8 cellular contexts compared by ENCODE assay signal in genomic region chr14:52694761-52695480, GRCh38. TPM values are rescaled to one million over a fixed set of nuclear protein-coding genes. Genes with fewer than 3 reads are reported as not detected.
A peak's percentile ranks its signal among the peaks of the same experiment; 100 is the strongest.
DNase-seq lines count a peak whose midpoint lies in the region; ATAC-seq, FAIRE-seq and TF ChIP-seq lines count a peak whose summit lies in the region.

No MANE protein-coding gene starts in this region.

- no TSS peak for BruUV-seq in K562 (replicated peaks; lab: Mats Ljungman, UMichigan)

- FAIRE-seq in K562 (lab: Jason Lieb, UNC): peak; percentile 78

- peaks cover 54% of the 10 kb centered on the region for H3K79me2 ChIP-seq in K562 (ENCODE audit: control insufficient read depth, insufficient read depth, low read length)

- peak overlapping the region; percentile 94 for H3K4me2 ChIP-seq in K562 (ENCODE audit: insufficient read depth, low read length)

- peak overlapping the region; percentile 76 to 98 for H3K9ac ChIP-seq in K562 (ENCODE audit: insufficient read depth in 1 of 2, low read depth in 2 of 2, low read length in 2 of 2)

- peak overlapping the region; percentile 92 to 97 (median 95) for H3K27ac Mint-ChIP-seq in immature natural killer cell

- peaks cover 0 to 10% (median 2%) of the 10 kb centered on the region in 3 donors for H3K27me3 Mint-ChIP-seq in immature natural killer cell (ENCODE audit: low read depth in 3 of 3)

- H3K9me1 ChIP-seq in K562 (ENCODE audit: control insufficient read depth, insufficient read depth, low read length): no peaks in the 10 kb centered on the region

- H3K4me1 Mint-ChIP-seq in immature natural killer cell: peaks cover 23 to 50% of the 10 kb centered on the region in 2 donors

- H3K4me3 ChIP-seq in GM12875 (ENCODE audit: low read depth, low read length) (peak overlapping the region; percentile 84), MG63 (peak overlapping the region; percentile 79), K562 (peak overlapping the region; percentile 82)

- CTCF ChIA-PET in K562 (lab: Yijun Ruan, JAX; ENCODE audit: low intra/inter-chr PET ratio): no interaction called here

- no peak for TF ChIP-seq POLR2A in K562 (conservative IDR thresholded peaks at IDR 0.05)

- WGBS in K562 (ENCODE audit: insufficient coverage, low coverage, missing lambda C conversion rate): 2% methylated on average over 32 of the region's 46 CpGs

- peak; percentile 31 for DNase-seq in HCEC 1CT
- DNase-seq in MG63: peak; percentile 28
- peak; percentile 44 for DNase-seq in T-helper 22 cell (ENCODE audit: low read depth)
- DNase-seq in K562 (ENCODE audit: extremely low read depth in 1 of 4, low spot score in 3 of 4): peak; percentile 11 to 60 (median 14)
- DNase-seq in immature natural killer cell: peak; percentile 59 to 62 (median 60)
- peak; percentile 41 to 47 (median 44) for DNase-seq in stimulated activated CD4-positive, alpha-beta T cell treated with anti-CD3 and anti-CD28 coated beads, Interleukin-12 subunit alpha, Interleukin-12 subunit beta, amount 100 ng/mL, for 48 hours (ENCODE audit: low read depth in 2 of 3, low spot score in 1 of 3)
- DNase-seq in 8988T: no peak

- TF ChIP-seq CTCF in GM12875 (IDR thresholded peaks at IDR 0.05; ENCODE audit: borderline replicate concordance, insufficient read depth, low read depth, low read length): no peak
- TF ChIP-seq CTCF in K562 (IDR thresholded peaks at IDR 0.05 in 2 of 3, conservative IDR thresholded peaks at IDR 0.05 in 1 of 3; ENCODE audit: insufficient read depth in 2 of 3, low read depth in 1 of 3, low read length in 3 of 3): no peak

- peak overlapping the region; percentile 97 to 100 (median 98) for H3K4me3 Mint-ChIP-seq in immature natural killer cell

- H4K20me1 ChIP-seq in K562 (replicated peaks; ENCODE audit: control insufficient read depth, insufficient read depth, low read length): peaks cover 10% of the 10 kb centered on the region

- intact Hi-C loops in K562 (cut with micrococcal nuclease): loop anchor here (5.0 kb wide), 1 partner anchor 143 kb away; the partner anchor contains the start of genes GPR137C and TXNDC16

- H3K9me3 Mint-ChIP-seq in immature natural killer cell: no peaks in the 10 kb centered on the region

- H3K4me1 ChIP-seq in K562 (replicated peaks in 1 of 2; ENCODE audit: control insufficient read depth in 2 of 2, insufficient read depth in 2 of 2, low read length in 2 of 2): peaks cover 9 to 15% of the 10 kb centered on the region in 2 experiments; a peak in 4 of 5 replicates

- H3K36me3 ChIP-seq in MG63: no peaks in the 10 kb centered on the region
- H3K36me3 ChIP-seq in K562 (ENCODE audit: control insufficient read depth, insufficient read depth, low read length): 0 out of 3 replicates have a peak, but pooled peaks cover 2% of the 10 kb centered on the region

- POLR2A ChIA-PET in K562 (lab: Yijun Ruan, JAX): interaction anchor here (0.7 to 1.3 kb wide), 2 partner anchors 13 to 21 kb away, joined by 3 to 5 read pairs; partner anchors contain the start of gene PSMC6

- TF ChIP-seq EP300 in K562 (IDR thresholded peaks at IDR 0.05; ENCODE audit: low read length): no peak

- in situ Hi-C loops in K562 (cut with MboI): no loop called here

- no peaks in the 10 kb centered on the region for H3K36me3 Mint-ChIP-seq in immature natural killer cell

- H2AFZ ChIP-seq in K562 (ENCODE audit: low read depth, low read length): peak overlapping the region; percentile 88

- H3K27me3 ChIP-seq in MG63 (no peaks in the 10 kb centered on the region), K562 (ENCODE audit: control insufficient read depth in 2 of 2, insufficient read depth in 2 of 2, low read length in 2 of 2) (no peaks in the 10 kb centered on the region)

- peak; percentile 73 for ATAC-seq in K562

- peak overlapping the region; percentile 85 for H3K27ac ChIP-seq in K562 (ENCODE audit: extremely low read depth, low read depth, low read length)

- H3K9me3 ChIP-seq in MG63 (no peaks in the 10 kb centered on the region), K562 (replicated peaks; ENCODE audit: control insufficient read depth, insufficient read depth, low read depth, low read length) (no peaks in the 10 kb centered on the region)

- TF ChIP-seq RAD21 in K562 (CRISPR knock-in tag; conservative IDR thresholded peaks at IDR 0.05 in 1 of 2, IDR thresholded peaks at IDR 0.05 in 1 of 2): no peak

TF ChIP-seq in K562, 482 proteins besides CTCF, POLR2A, EP300 and RAD21 (continues in another document):
- no peak for TF ChIP-seq ID3 (CRISPR knock-in tag; IDR thresholded peaks at IDR 0.05)
- 0 out of 2 replicates have a peak, but pooled peaks have one; percentile 42 for TF ChIP-seq ID3 (tag; IDR thresholded peaks at IDR 0.05)
- peak; percentile 91; the same call in 1 of the 2 replicates for TF ChIP-seq ZFX (CRISPR knock-in tag; IDR thresholded peaks at IDR 0.05)
- TF ChIP-seq RB1 (IDR thresholded peaks at IDR 0.05; ENCODE audit: low read depth): no peak
- TF ChIP-seq ZNF347 (CRISPR knock-in tag; IDR thresholded peaks at IDR 0.05; ENCODE audit: low read depth): no peak

RNA-seq across cellular contexts. Expression of gene ERO1A, which starts 0.4 kb away (rescaled TPM):
- 42.8 and 43.4 TPM in 2 replicates for total RNA-seq in MG63 (2014; rRNA removed; shearing (Covaris generic); ENCODE audit: low replicate concordance)
- 44.4 and 105 TPM in 2 replicates for total RNA-seq in K562 (2011; cell fraction: chromatin; rRNA removed; ENCODE audit: low replicate concordance)
- total RNA-seq in K562 (2011; cell fraction: nucleolus; rRNA removed): 25.5 and 28.2 TPM in 2 replicates
- 50.2 and 68.8 TPM in 2 replicates for total RNA-seq in K562 (2011; cell fraction: nucleoplasm; rRNA removed)
- total RNA-seq in K562 (2014; rRNA removed): 27.6 and 31.8 TPM in 2 replicates
- 30.9 and 33.5 TPM in 2 replicates for total RNA-seq in K562 (2014; rRNA removed; fragmentation: Illumina TruSeq; extraction: Trizol)
- 33.9 and 37.1 TPM in 2 replicates for total RNA-seq in K562 (2015; rRNA removed; fragmentation: Illumina TruSeq; extraction: Trizol)
- total RNA-seq in K562 (2021): 41.4 and 46.2 TPM in 2 replicates
- polyA plus RNA-seq in K562 (2011; rRNA removed): 40.9 and 44.6 TPM in 2 replicates
- polyA plus RNA-seq in K562 (2011; cell fraction: cytosol; rRNA removed): 14.1 and 25.6 TPM in 2 replicates
- polyA plus RNA-seq in K562 (2011; cell fraction: nucleus; rRNA removed): 7.9 and 12.7 TPM in 2 replicates
- polyA plus RNA-seq in K562 (2012): 17.0 and 18.1 TPM in 2 replicates
- polyA plus RNA-seq in K562 (2014; fragmentation: Illumina TruSeq; extraction: Trizol): 19.9 and 25.1 TPM in 2 replicates
- polyA plus RNA-seq in K562 (2014; fragmentation: Nextera tagmentation; extraction: Ambion mirVana): 10 to 100 TPM; 11.0 to 22.3 TPM
- 23.9 and 27.2 TPM in 2 replicates for polyA plus RNA-seq in K562 (2014; rRNA removed)
- polyA minus RNA-seq in K562 (2011; rRNA and poly(A)+ RNA removed): 45.9 and 55.6 TPM in 2 replicates
- polyA minus RNA-seq in K562 (2011; cell fraction: cytosol; rRNA and poly(A)+ RNA removed): 19.6 and 35.3 TPM in 2 replicates
- polyA minus RNA-seq in K562 (2011; cell fraction: nucleus; rRNA and poly(A)+ RNA removed): 10.8 and 17.7 TPM in 2 replicates
- polyA plus RNA-seq in immature natural killer cell: 10 to 100 TPM; 19.3 to 25.8 (median 25.1) TPM

RNA-seq across cellular contexts. Expression of gene PSMC6, which starts 12.1 kb away (rescaled TPM):
- total RNA-seq in MG63 (2014; rRNA removed; shearing (Covaris generic); ENCODE audit: low replicate concordance): 116 and 135 TPM in 2 replicates
- 73.2 and 194 TPM in 2 replicates for total RNA-seq in K562 (2011; cell fraction: chromatin; rRNA removed; ENCODE audit: low replicate concordance)
- 41.5 and 55.9 TPM in 2 replicates for total RNA-seq in K562 (2011; cell fraction: nucleolus; rRNA removed)
- 90.8 and 128 TPM in 2 replicates for total RNA-seq in K562 (2011; cell fraction: nucleoplasm; rRNA removed)
- 106 and 130 TPM in 2 replicates for total RNA-seq in K562 (2014; rRNA removed)
- 182 and 213 TPM in 2 replicates for total RNA-seq in K562 (2014; rRNA removed; fragmentation: Illumina TruSeq; extraction: Trizol)
- 204 and 218 TPM in 2 replicates for total RNA-seq in K562 (2015; rRNA removed; fragmentation: Illumina TruSeq; extraction: Trizol)
- 85.9 and 91.4 TPM in 2 replicates for total RNA-seq in K562 (2021)
- 110 and 165 TPM in 2 replicates for polyA plus RNA-seq in K562 (2011; rRNA removed)
- 18.4 and 48.7 TPM in 2 replicates for polyA plus RNA-seq in K562 (2011; cell fraction: cytosol; rRNA removed)
- polyA plus RNA-seq in K562 (2011; cell fraction: nucleus; rRNA removed): 40.3 and 61.3 TPM in 2 replicates
- polyA plus RNA-seq in K562 (2012): 67.7 and 85.2 TPM in 2 replicates
- polyA plus RNA-seq in K562 (2014; fragmentation: Illumina TruSeq; extraction: Trizol): 180 and 209 TPM in 2 replicates
- polyA plus RNA-seq in K562 (2014; fragmentation: Nextera tagmentation; extraction: Ambion mirVana): 100 to 1,000 TPM; 214 to 224 TPM
- polyA plus RNA-seq in K562 (2014; rRNA removed): 138 and 153 TPM in 2 replicates
- polyA minus RNA-seq in K562 (2011; rRNA and poly(A)+ RNA removed): 149 and 164 TPM in 2 replicates
- 44.8 and 53.0 TPM in 2 replicates for polyA minus RNA-seq in K562 (2011; cell fraction: cytosol; rRNA and poly(A)+ RNA removed)
- polyA minus RNA-seq in K562 (2011; cell fraction: nucleus; rRNA and poly(A)+ RNA removed): 52.0 and 99.1 TPM in 2 replicates
- 10 to 100 TPM; 47.4 to 67.9 (median 59.7) TPM for polyA plus RNA-seq in immature natural killer cell

RNA-seq across cellular contexts. Expression of gene STYX, which starts 35.0 kb away (rescaled TPM):
- 12.1 and 23.7 TPM in 2 replicates for total RNA-seq in MG63 (2014; rRNA removed; shearing (Covaris generic); ENCODE audit: low replicate concordance)
- 2.7 and 13.4 TPM in 2 replicates for total RNA-seq in K562 (2011; cell fraction: chromatin; rRNA removed; ENCODE audit: low replicate concordance)
- 2.5 and 3.2 TPM in 2 replicates for total RNA-seq in K562 (2011; cell fraction: nucleolus; rRNA removed)
- total RNA-seq in K562 (2011; cell fraction: nucleoplasm; rRNA removed): 9.5 and 15.9 TPM in 2 replicates
- total RNA-seq in K562 (2014; rRNA removed): 5.5 and 8.0 TPM in 2 replicates
- 15.4 and 17.7 TPM in 2 replicates for total RNA-seq in K562 (2014; rRNA removed; fragmentation: Illumina TruSeq; extraction: Trizol)
- 11.0 and 11.6 TPM in 2 replicates for total RNA-seq in K562 (2015; rRNA removed; fragmentation: Illumina TruSeq; extraction: Trizol)
- 10.6 and 11.1 TPM in 2 replicates for total RNA-seq in K562 (2021)
- polyA plus RNA-seq in K562 (2011; rRNA removed): 8.6 and 11.1 TPM in 2 replicates
- polyA plus RNA-seq in K562 (2011; cell fraction: cytosol; rRNA removed): 3.8 and 4.9 TPM in 2 replicates
- 3.2 TPM in 2 replicates for polyA plus RNA-seq in K562 (2011; cell fraction: nucleus; rRNA removed)
- polyA plus RNA-seq in K562 (2012): 4.1 and 6.1 TPM in 2 replicates
- 8.1 and 8.3 TPM in 2 replicates for polyA plus RNA-seq in K562 (2014; fragmentation: Illumina TruSeq; extraction: Trizol)
- polyA plus RNA-seq in K562 (2014; fragmentation: Nextera tagmentation; extraction: Ambion mirVana): 10 to 100 TPM in 1 of 2 experiments, 1 to 10 TPM in 1; 5.0 to 11.8 TPM
- 6.3 and 8.1 TPM in 2 replicates for polyA plus RNA-seq in K562 (2014; rRNA removed)
- 12.2 and 13.4 TPM in 2 replicates for polyA minus RNA-seq in K562 (2011; rRNA and poly(A)+ RNA removed)
- polyA minus RNA-seq in K562 (2011; cell fraction: cytosol; rRNA and poly(A)+ RNA removed): 6.3 and 8.0 TPM in 2 replicates
- 4.7 and 6.4 TPM in 2 replicates for polyA minus RNA-seq in K562 (2011; cell fraction: nucleus; rRNA and poly(A)+ RNA removed)
- polyA plus RNA-seq in immature natural killer cell: 10 to 100 TPM; 10.6 to 14.8 (median 12.4) TPM
